ENCODE assay signal across 9 cellular contexts in genomic region chrX:129772796-129773431, GRCh38. TPM values are rescaled to one million over a fixed set of nuclear protein-coding genes. Genes with fewer than 3 reads are reported as not detected.
DNase-seq lines count a peak whose midpoint lies in the region; ATAC-seq, FAIRE-seq and TF ChIP-seq lines count a peak whose summit lies in the region.
"Had no signal": no experiment of that assay in that cellular context is flagged by ENCODE, and none has a peak within 500 bp of the region (broad histone marks: within the 10 kb centered on the region; RNA-seq: fewer than 3 reads in every experiment).

No MANE protein-coding gene starts in this region.

- FAIRE-seq in small intestine (lab: Jason Lieb, UNC) = no peak

- H3K36me3 Mint-ChIP-seq in nephron progenitor cell (ENCODE audit: low read depth) = no peaks in the 10 kb centered on the region

- H3K36me3 ChIP-seq in duodenal mucosa (ENCODE audit: control insufficient read depth in 1 of 2, insufficient read depth in 2 of 2, low read length in 2 of 2) = no peaks in the 10 kb centered on the region
- H3K36me3 ChIP-seq in small intestine (ENCODE audit: control insufficient read depth in 2 of 2, insufficient read depth in 2 of 2, low read length in 2 of 2) = no peaks in the 10 kb centered on the region

- no peaks in the 10 kb centered on the region for H3K4me1 Mint-ChIP-seq in nephron progenitor cell

- no peak overlapping the region for H3K4me3 Mint-ChIP-seq in nephron progenitor cell

- peak overlapping the region; percentile 81 for H3K27ac ChIP-seq in duodenal mucosa (ENCODE audit: low read depth, low read length)
- H3K27ac ChIP-seq in small intestine (ENCODE audit: low read depth in 1 of 2, low read length in 1 of 2) = peak overlapping the region; percentile 79 to 88
- H3K27ac ChIP-seq: epithelial cell of prostate had no signal

- peaks cover 28 to 45% of the 10 kb centered on the region in 2 donors for H3K4me1 ChIP-seq in duodenal mucosa (ENCODE audit: control insufficient read depth in 1 of 2, insufficient read depth in 2 of 2, low read length in 2 of 2)
- H3K4me1 ChIP-seq in small intestine (ENCODE audit: control insufficient read depth in 2 of 2, insufficient read depth in 1 of 2, low read depth in 1 of 2, low read length in 1 of 2) = peaks cover 0 to 2% of the 10 kb centered on the region in 2 donors

- peaks cover 8% of the 10 kb centered on the region for H3K9me3 Mint-ChIP-seq in nephron progenitor cell

- peak overlapping the region in 1 of 2 donors; percentile 45 for H3K4me3 ChIP-seq in duodenal mucosa (ENCODE audit: low read depth in 1 of 2, low read length in 2 of 2)
- H3K4me3 ChIP-seq in small intestine (ENCODE audit: low read depth in 1 of 2, low read length in 2 of 2) = no peak overlapping the region

- H3K27ac Mint-ChIP-seq in nephron progenitor cell = no peak overlapping the region

- peak overlapping the region in 1 of 2 donors; percentile 25 for H3K9ac ChIP-seq in duodenal mucosa (ENCODE audit: low read depth in 1 of 2, low read length in 2 of 2)

- 24 to 45% (median 32%) methylated on average over 12 to 14 of the region's 14 CpGs for WGBS in small intestine, 3 donors

- no peaks in the 10 kb centered on the region for H3K9me3 ChIP-seq in duodenal mucosa (ENCODE audit: control insufficient read depth in 1 of 2, low read length in 2 of 2)
- no peaks in the 10 kb centered on the region for H3K9me3 ChIP-seq in small intestine (ENCODE audit: control insufficient read depth, low read depth)

- ATAC-seq in GM18870 (IDR thresholded peaks at IDR 0.05; ENCODE audit: unreplicated experiment) (peak; percentile 69), HG02642 (IDR thresholded peaks at IDR 0.05; ENCODE audit: poor library complexity, unreplicated experiment) (peak; percentile 72)

- H3K27me3 ChIP-seq in duodenal mucosa (ENCODE audit: control insufficient read depth in 1 of 2, insufficient read depth in 2 of 2, low read length in 2 of 2) = no peaks in the 10 kb centered on the region
- H3K27me3 ChIP-seq in small intestine (ENCODE audit: control insufficient read depth in 2 of 2, insufficient read depth in 2 of 2, low read length in 2 of 2) = no peaks in the 10 kb centered on the region

- DNase-seq in NOMO-1 (lab: John Stamatoyannopoulos, UW; ENCODE audit: unreplicated experiment in 2 of 2) = peak; percentile 96 to 100
- DNase-seq in small intestine = peak; percentile 86
- DNase-seq in NCI-H524 treated with DMSO at 0.1 percent for 48 hours (lab: John Stamatoyannopoulos, UW) = no peak
- DNase-seq in stimulated activated naive CD4-positive, alpha-beta T cell treated with Interleukin-2 at 50 U/mL for 16 hours (lab: John Stamatoyannopoulos, UW) = no peak
- no peak for DNase-seq in nephron progenitor cell

- no peak for TF ChIP-seq CTCF in nephron progenitor cell (IDR thresholded peaks at IDR 0.05)

- H3K27me3 Mint-ChIP-seq in nephron progenitor cell (ENCODE audit: low read depth, poor library complexity) = no peaks in the 10 kb centered on the region

RNA-seq across cellular contexts. Expression of gene SASH3, which starts 6.8 kb away (rescaled TPM):
- 10 to 100 TPM in 1 of 3 donors, 1 to 10 TPM in 2; 3.8 to 11.1 (median 7.0) TPM for polyA plus RNA-seq in small intestine

RNA-seq across cellular contexts. Expression of gene XPNPEP2, which starts 34.1 kb away (rescaled TPM):
- polyA plus RNA-seq in small intestine = 10 to 100 TPM; 27.0 to 80.1 (median 27.3) TPM

Comparison
In these comparisons a context has a peak if more than half of its experiments do, and no peak if none do; other contexts are left out.
1. DNase-seq: peak in NOMO-1 (2 of 2) and small intestine (single experiment); none in NCI-H524 treated with DMSO at 0.1 percent for 48 hours (single experiment), stimulated activated naive CD4-positive, alpha-beta T cell treated with Interleukin-2 at 50 U/mL for 16 hours (single experiment) and nephron progenitor cell (single experiment).